ENCODE assay signal across 8 cellular contexts in the genomic region with DNA sequence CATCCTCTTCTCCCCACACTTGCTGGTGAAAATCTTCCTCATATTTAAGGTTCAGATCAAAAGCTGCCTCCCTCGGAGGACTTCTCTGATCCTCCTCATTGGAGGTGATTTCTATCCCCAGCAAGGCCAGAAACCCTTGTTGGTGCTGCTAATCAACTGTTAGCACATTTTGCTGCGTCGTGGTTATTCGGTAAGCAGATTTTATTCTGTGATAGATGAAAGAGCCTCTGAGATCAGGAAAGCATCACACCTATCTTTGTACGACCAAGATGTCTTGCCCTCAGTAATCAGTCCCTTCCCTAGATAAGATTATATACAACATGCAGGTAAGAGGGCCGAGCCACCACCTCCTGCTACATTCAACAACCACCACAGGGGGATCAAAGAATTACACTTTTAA.
"Had no signal": no experiment of that assay in that cellular context is flagged by ENCODE, and none has a peak within 500 bp of the region (broad histone marks: within the 10 kb centered on the region; RNA-seq: fewer than 3 reads in every experiment).

No MANE protein-coding gene starts in this region.

- H3K4me3 ChIP-seq: GM23248, HAP-1 had no signal

- DNase-seq: GM23248, GOT3, H7, KBM-7 had no signal

- ATAC-seq: HCT116 had no signal

- H2AFZ ChIP-seq: GM23248 had no signal

- FAIRE-seq: HTR-8/SVneo had no signal

- H3K9me3 ChIP-seq: HAP-1 had no signal

- H3K4me1 ChIP-seq: HAP-1 had no signal

- H3K27ac ChIP-seq: GM23248, KMS-11 had no signal

- H3K9ac ChIP-seq: GM23248, KMS-11 had no signal

- H3K36me3 ChIP-seq: HAP-1 had no signal

- H3K4me2 ChIP-seq: KMS-11 had no signal
